In genomic region chr11:128906185-128907065, GRCh38 we compare ENCODE assay signal across 11 cellular contexts. TPM values are rescaled to one million over a fixed set of nuclear protein-coding genes. Genes with fewer than 3 reads are reported as not detected.
DNase-seq lines count a peak whose midpoint lies in the region; ATAC-seq and TF ChIP-seq lines count a peak whose summit lies in the region.
"Had no signal": no experiment of that assay in that cellular context is flagged by ENCODE, and none has a peak within 500 bp of the region (broad histone marks: within the 10 kb centered on the region; RNA-seq: fewer than 3 reads in every experiment).

No MANE protein-coding gene starts in this region.

- no peak for TF ChIP-seq CTCF in breast epithelium (IDR thresholded peaks at IDR 0.05)
- TF ChIP-seq CTCF in right lobe of liver (IDR thresholded peaks at IDR 0.05): no peak
- peak in 1 of 6 experiments; percentile 2 for TF ChIP-seq CTCF in upper lobe of left lung (IDR thresholded peaks at IDR 0.05)

- H3K4me1 ChIP-seq in breast epithelium: peaks cover 0 to 5% of the 10 kb centered on the region in 2 donors
- peaks cover 0 to 10% (median 0%) of the 10 kb centered on the region in 4 donors for H3K4me1 ChIP-seq in right lobe of liver
- peaks cover 27 to 44% (median 35%) of the 10 kb centered on the region in 4 donors for H3K4me1 ChIP-seq in upper lobe of left lung

- no peak overlapping the region for H3K27ac ChIP-seq in breast epithelium
- no peak overlapping the region for H3K27ac ChIP-seq in right lobe of liver
- H3K27ac ChIP-seq in upper lobe of left lung: peak overlapping the region in 3 of 4 donors; percentile 82 to 92 (median 85)
- H3K27ac ChIP-seq: HL-60 had no signal

- H3K36me3 Mint-ChIP-seq in activated naive CD4-positive, alpha-beta T cell treated with anti-CD3 and anti-CD28 coated beads, Interleukin-2, amount 50 U/mL, for 24 hours: no peaks in the 10 kb centered on the region

- H3K9me3 Mint-ChIP-seq in activated naive CD4-positive, alpha-beta T cell treated with anti-CD3 and anti-CD28 coated beads, Interleukin-2, amount 50 U/mL, for 24 hours: no peaks in the 10 kb centered on the region

- no peak for TF ChIP-seq EP300 in upper lobe of left lung (IDR thresholded peaks at IDR 0.05)

- H3K4me3 Mint-ChIP-seq in activated naive CD4-positive, alpha-beta T cell treated with anti-CD3 and anti-CD28 coated beads, Interleukin-2, amount 50 U/mL, for 24 hours: peak overlapping the region; percentile 81

- 34% methylated on average over 5 of the region's 8 CpGs for WGBS in right lobe of liver (ENCODE audit: insufficient coverage, low coverage, low lambda C conversion rate, missing lambda C conversion rate)
- 59 to 68% methylated on average over 6 to 8 of the region's 8 CpGs for WGBS in upper lobe of left lung, 2 donors

- H3K27me3 ChIP-seq in breast epithelium (no peaks in the 10 kb centered on the region), right lobe of liver (peaks cover 0 to 6% of the 10 kb centered on the region in 2 donors), upper lobe of left lung (no peaks in the 10 kb centered on the region)

- peaks cover 18% of the 10 kb centered on the region for H3K4me1 Mint-ChIP-seq in activated naive CD4-positive, alpha-beta T cell treated with anti-CD3 and anti-CD28 coated beads, Interleukin-2, amount 50 U/mL, for 24 hours

- intact Hi-C loops in breast epithelium (cut with DNase I; ENCODE audit: low total_unique reads) (no loop called here), right lobe of liver (cut with DNase I) (no loop called here)

- no peak for TF ChIP-seq POLR2A in breast epithelium (IDR thresholded peaks at IDR 0.05)
- no peak for TF ChIP-seq POLR2A in right lobe of liver (IDR thresholded peaks at IDR 0.05)
- TF ChIP-seq POLR2A in upper lobe of left lung (IDR thresholded peaks at IDR 0.05): peak in 1 of 4 donors; percentile 61

- H3K27ac Mint-ChIP-seq in activated naive CD4-positive, alpha-beta T cell treated with anti-CD3 and anti-CD28 coated beads, Interleukin-2, amount 50 U/mL, for 24 hours: no peak overlapping the region

- H3K36me3 ChIP-seq in breast epithelium (no peaks in the 10 kb centered on the region), right lobe of liver (no peaks in the 10 kb centered on the region), upper lobe of left lung (no peaks in the 10 kb centered on the region)

- peak overlapping the region in 2 of 3 donors; percentile 54 to 83 for H3K4me3 ChIP-seq in breast epithelium
- no peak overlapping the region for H3K4me3 ChIP-seq in right lobe of liver
- H3K4me3 ChIP-seq in upper lobe of left lung: peak overlapping the region in 3 of 4 donors; percentile 53 to 63 (median 62)

- DNase-seq in activated naive CD4-positive, alpha-beta T cell (lab: John Stamatoyannopoulos, UW): no peak
- no peak for DNase-seq in breast epithelium (ENCODE audit: low spot score in 2 of 2)
- DNase-seq in right lobe of liver: no peak
- DNase-seq in upper lobe of left lung: peak in 1 of 2 donors; percentile 39
- DNase-seq in A172 (ENCODE audit: low spot score): no peak
- DNase-seq: SHP77 treated with DMSO at 0.1 percent for 48 hours had no signal

- no peaks in the 10 kb centered on the region for H3K9me3 ChIP-seq in breast epithelium
- H3K9me3 ChIP-seq in right lobe of liver: no peaks in the 10 kb centered on the region
- H3K9me3 ChIP-seq in upper lobe of left lung: no peaks in the 10 kb centered on the region

- ATAC-seq in right lobe of liver: peak in 3 of 4 donors; percentile 21 to 32 (median 23)
- peak in 1 of 2 donors; percentile 42 for ATAC-seq in upper lobe of left lung (ENCODE audit: low FRiP score in 2 of 2)
- ATAC-seq in HG03571 (IDR thresholded peaks at IDR 0.05; ENCODE audit: unreplicated experiment): no peak
- ATAC-seq in GM21825 (IDR thresholded peaks at IDR 0.05; ENCODE audit: unreplicated experiment): no peak

- H3K27me3 Mint-ChIP-seq in activated naive CD4-positive, alpha-beta T cell treated with anti-CD3 and anti-CD28 coated beads, Interleukin-2, amount 50 U/mL, for 24 hours: peaks cover 19% of the 10 kb centered on the region

RNA-seq across cellular contexts. Expression of gene KCNJ5, which starts 15.3 kb away (rescaled TPM):
- total RNA-seq in breast epithelium (1 to 10 TPM in 2 of 3 donors, under 1 TPM in 1; 0.98 to 8.8 (median 2.8) TPM), right lobe of liver (under 1 TPM; 0.05 to 0.80 (median 0.11) TPM), upper lobe of left lung (1 to 10 TPM; 1.5 to 7.5 (median 4.9) TPM)
- 0.21 and 0.46 TPM in 2 replicates for total RNA-seq in A172 (2014; rRNA removed; shearing (Covaris generic))

RNA-seq across cellular contexts. Expression of gene TP53AIP1, which starts 36.2 kb away (rescaled TPM):
- total RNA-seq in breast epithelium: under 1 TPM; 0.16 to 0.59 (median 0.33) TPM
- total RNA-seq in right lobe of liver: under 1 TPM in 1 of 6 experiments, not detected in 5; 0.22 TPM
- total RNA-seq in upper lobe of left lung: under 1 TPM in 1 of 6 donors, not detected in 5; 0.89 TPM
- not detected in 2 replicates for total RNA-seq in A172 (2014; rRNA removed; shearing (Covaris generic))
- total RNA-seq: aorta had no signal

RNA-seq across cellular contexts. Expression of gene KCNJ1, which starts 39.3 kb away (rescaled TPM):
- total RNA-seq in breast epithelium (under 1 TPM in 1 of 3 donors, not detected in 2; 0.16 TPM), right lobe of liver (not detected), upper lobe of left lung (under 1 TPM in 3 of 6 donors, not detected in 3; 0.15 to 0.59 (median 0.20) TPM)
- total RNA-seq in A172 (2014; rRNA removed; shearing (Covaris generic)): not detected in 2 replicates

Comparison
In these comparisons a context has a peak if more than half of its experiments do, and no peak if none do; other contexts are left out.
1. H3K27ac ChIP-seq: peak in upper lobe of left lung (3 of 4); none in breast epithelium (0 of 2) and right lobe of liver (0 of 3).
2. H3K4me3 ChIP-seq: peak in breast epithelium (2 of 3) and upper lobe of left lung (3 of 4); none in right lobe of liver (0 of 3).
3. ATAC-seq: peak in right lobe of liver (3 of 4); none in HG03571 (single experiment) and GM21825 (single experiment).